In the genomic region with DNA sequence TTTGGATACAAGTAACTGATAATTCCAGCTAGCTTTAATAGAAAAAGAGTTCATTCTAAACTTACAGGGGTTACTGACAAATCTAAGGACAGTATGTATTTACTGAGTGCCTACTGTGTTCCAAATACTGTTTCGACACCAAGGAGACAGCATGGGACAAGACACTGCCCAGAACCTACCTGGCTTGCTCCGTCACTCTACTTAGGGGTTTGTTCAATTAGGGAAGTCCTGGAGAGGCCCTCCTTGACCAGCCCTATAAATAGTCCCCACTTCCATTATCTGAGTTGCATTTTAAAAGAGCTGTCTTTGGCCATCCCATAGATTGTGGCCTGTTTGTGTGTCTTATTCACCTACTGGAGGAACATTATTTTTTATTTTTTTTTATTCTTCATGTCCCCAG, we compare ENCODE assay signal across 1 cellular context.
A peak's percentile ranks its signal among the peaks of the same experiment; 100 is the strongest.
TF ChIP-seq lines count a peak whose summit lies in the region.

No MANE protein-coding gene starts in this region.

TF ChIP-seq in K562, 482 proteins besides CTCF, POLR2A, EP300 and RAD21:
- TF ChIP-seq REST (CRISPR knock-in tag; IDR thresholded peaks at IDR 0.05; ENCODE audit: low read depth) (no peak), SPI1 (IDR thresholded peaks at IDR 0.05; ENCODE audit: borderline replicate concordance, low read depth, low read length) (0 out of 2 replicates have a peak, but pooled peaks have one; percentile 18)
